17 cellular contexts compared by ENCODE assay signal in the genomic region with DNA sequence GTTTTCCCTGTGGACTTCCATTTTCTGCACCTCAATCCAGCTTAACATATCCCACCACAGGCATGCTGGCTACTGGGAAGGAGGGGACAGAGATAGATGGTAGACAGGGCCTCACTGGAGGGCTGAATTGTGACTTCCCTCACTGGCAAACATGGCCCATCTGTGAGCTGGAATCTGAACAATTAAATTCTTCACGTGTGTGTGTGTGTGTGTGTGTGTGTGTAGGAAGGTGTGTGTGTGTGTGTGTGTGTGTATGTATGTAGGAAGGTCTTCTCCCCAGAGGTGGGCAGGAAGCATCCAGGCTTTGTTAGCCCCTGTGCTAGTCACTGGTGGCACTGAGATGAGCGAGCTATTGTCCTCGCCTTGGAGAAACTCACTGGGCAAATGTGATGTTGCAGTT. TPM values are rescaled to one million over a fixed set of nuclear protein-coding genes. Genes with fewer than 3 reads are reported as not detected.
DNase-seq lines count a peak whose midpoint lies in the region; ATAC-seq, FAIRE-seq and TF ChIP-seq lines count a peak whose summit lies in the region.
"Had no signal": no experiment of that assay in that cellular context is flagged by ENCODE, and none has a peak within 500 bp of the region (broad histone marks: within the 10 kb centered on the region; RNA-seq: fewer than 3 reads in every experiment).

No MANE protein-coding gene starts in this region.

- CTCF ChIA-PET in activated naive CD4-positive, alpha-beta T cell treated with anti-CD3 and anti-CD28 coated beads, Interleukin-2, amount 10 ng/mL, durations not matched to agents 7 days and 5 days (lab: Charles Lee): interaction anchor here (0.8 to 1.1 kb wide), 2 partner anchors 65 to 70 kb away, joined by 3 to 4 read pairs; no protein-coding TSS in a partner anchor
- CTCF ChIA-PET in IMR-90 (lab: Yijun Ruan, JAX) (no interaction called here), WTC11 (lab: Charles Lee) (no interaction called here)

- TF ChIP-seq POLR2A in IMR-90 (IDR thresholded peaks at IDR 0.05; ENCODE audit: low read depth, low read length): no peak

- no peak overlapping the region for H2AK9ac ChIP-seq in IMR-90 (replicated peaks; ENCODE audit: low read depth, low read length, poor library complexity)

- ATAC-seq in IMR-90 (ENCODE audit: low read depth): no peak
- no peak for ATAC-seq in WTC11
- ATAC-seq: HCT116, HepG2 had no signal

- H4K8ac ChIP-seq in IMR-90 (ENCODE audit: low read depth in 2 of 2, low read length in 2 of 2): no peak overlapping the region

- H3K4me2 ChIP-seq in IMR-90 (ENCODE audit: low read depth, low read length): no peak overlapping the region

- no peak overlapping the region; the same call in 1 of the 2 replicates for H2BK20ac ChIP-seq in IMR-90 (ENCODE audit: low read depth, low read length)

- no peak for TF ChIP-seq RAD21 in IMR-90 (IDR thresholded peaks at IDR 0.05; ENCODE audit: low read length)

- peaks cover 7% of the 10 kb centered on the region for H3K27me3 Mint-ChIP-seq in activated naive CD4-positive, alpha-beta T cell treated with anti-CD3 and anti-CD28 coated beads, Interleukin-2, amount 50 U/mL, for 24 hours
- H3K27me3 Mint-ChIP-seq in activated naive CD4-positive, alpha-beta T cell treated with anti-CD3 and anti-CD28 coated beads, Interleukin-2, amount 10 ng/mL, durations not matched to agents 7 days and 5 days: peaks cover 44% of the 10 kb centered on the region
- H3K27me3 Mint-ChIP-seq in WTC11 (ENCODE audit: low read depth): peaks cover 32% of the 10 kb centered on the region

- H3K4me3 ChIP-seq in IMR-90 (ENCODE audit: insufficient read depth, low read depth, low read length): no peak overlapping the region
- H3K4me3 ChIP-seq: GM12878 had no signal

- H3K4me1 ChIP-seq in IMR-90 (ENCODE audit: control insufficient read depth, insufficient read depth, low read length): no peaks in the 10 kb centered on the region

- H3K4ac ChIP-seq in IMR-90 (ENCODE audit: low read depth, low read length): no peak overlapping the region

- H2BK120ac ChIP-seq in IMR-90 (ENCODE audit: low read depth, low read length): no peak overlapping the region

- H4K91ac ChIP-seq in IMR-90 (ENCODE audit: insufficient read depth, low read depth, low read length): no peak overlapping the region

- peaks cover 7% of the 10 kb centered on the region for H3K4me1 Mint-ChIP-seq in activated naive CD4-positive, alpha-beta T cell treated with anti-CD3 and anti-CD28 coated beads, Interleukin-2, amount 50 U/mL, for 24 hours
- peaks cover 6% of the 10 kb centered on the region for H3K4me1 Mint-ChIP-seq in activated naive CD4-positive, alpha-beta T cell treated with anti-CD3 and anti-CD28 coated beads, Interleukin-2, amount 10 ng/mL, durations not matched to agents 7 days and 5 days
- peaks cover 7% of the 10 kb centered on the region for H3K4me1 Mint-ChIP-seq in WTC11

- no peak overlapping the region for H2BK5ac ChIP-seq in IMR-90 (ENCODE audit: low read depth, low read length, poor library complexity, severe bottlenecking)

- dilution Hi-C loops in IMR-90 (cut with HindIII; ENCODE audit: low sequenced_read_pairs, unreplicated experiment): no loop called here

- H3K4me3 Mint-ChIP-seq in activated naive CD4-positive, alpha-beta T cell treated with anti-CD3 and anti-CD28 coated beads, Interleukin-2, amount 50 U/mL, for 24 hours: no peak overlapping the region
- H3K4me3 Mint-ChIP-seq in activated naive CD4-positive, alpha-beta T cell treated with anti-CD3 and anti-CD28 coated beads, Interleukin-2, amount 10 ng/mL, durations not matched to agents 7 days and 5 days: no peak overlapping the region
- H3K4me3 Mint-ChIP-seq in WTC11: no peak overlapping the region
- H3K4me3 Mint-ChIP-seq: B cell; CD4-positive, alpha-beta T cell had no signal

- no peak overlapping the region for H4K5ac ChIP-seq in IMR-90 (ENCODE audit: low read depth, low read length)

- no peak overlapping the region for H3K27ac ChIP-seq in IMR-90 (ENCODE audit: insufficient read depth, low read length)

- no CpG with 5 or more reads among the region's 3 CpGs for WGBS in IMR-90 (ENCODE audit: extremely low coverage in 2 of 2, insufficient read length in 1 of 2), 2 experiments

- no peaks in the 10 kb centered on the region for H3K36me3 ChIP-seq in IMR-90 (ENCODE audit: control insufficient read depth, insufficient read depth, low read length)

- TF ChIP-seq CTCF in IMR-90 (conservative IDR thresholded peaks at IDR 0.05; ENCODE audit: low read depth, low read length) (no peak), WTC11 (IDR thresholded peaks at IDR 0.05) (no peak)

- no peak overlapping the region for H3K14ac ChIP-seq in IMR-90 (replicated peaks; ENCODE audit: low read depth, low read length)

- H3K56ac ChIP-seq in IMR-90 (ENCODE audit: extremely low read depth, insufficient read depth, low read length): no peak overlapping the region

- no peak overlapping the region for H3K23ac ChIP-seq in IMR-90 (ENCODE audit: low read depth, low read length)

- H2AK5ac ChIP-seq in IMR-90 (ENCODE audit: low read depth, low read length): no peak overlapping the region; the same call in 1 of the 2 replicates

- POLR2A ChIA-PET in IMR-90 (lab: Charles Lee; ENCODE audit: unreplicated experiment): no interaction called here
- POLR2A ChIA-PET in WTC11 (lab: Charles Lee): no interaction called here

- H2BK15ac ChIP-seq in IMR-90 (ENCODE audit: low read depth, low read length): 0 out of 3 replicates have a peak overlapping the region, but pooled peaks have one; percentile 36

- H2AFZ ChIP-seq in IMR-90 (replicated peaks; ENCODE audit: low read length, poor library complexity): no peak overlapping the region

- peaks cover 8% of the 10 kb centered on the region for H3K9me3 ChIP-seq in IMR-90 (ENCODE audit: control insufficient read depth, insufficient read depth, low read length)

- no peaks in the 10 kb centered on the region for H4K20me1 ChIP-seq in IMR-90 (ENCODE audit: insufficient read depth, low read length)

- no peaks in the 10 kb centered on the region; a peak in 1 of 4 replicates for H3K79me1 ChIP-seq in IMR-90 (ENCODE audit: low read depth in 1 of 2, low read length in 2 of 2)

- intact Hi-C loops in IMR-90 (cut with micrococcal nuclease): no loop called here

- no peak overlapping the region for H3K18ac ChIP-seq in IMR-90 (ENCODE audit: low read depth, low read length)

- BruUV-seq in IMR-90 (replicated peaks; lab: Mats Ljungman, UMichigan): no TSS peak

- peaks cover 14% of the 10 kb centered on the region for H3K9me3 Mint-ChIP-seq in activated naive CD4-positive, alpha-beta T cell treated with anti-CD3 and anti-CD28 coated beads, Interleukin-2, amount 50 U/mL, for 24 hours
- peaks cover 29% of the 10 kb centered on the region for H3K9me3 Mint-ChIP-seq in activated naive CD4-positive, alpha-beta T cell treated with anti-CD3 and anti-CD28 coated beads, Interleukin-2, amount 10 ng/mL, durations not matched to agents 7 days and 5 days
- peaks cover 27% of the 10 kb centered on the region for H3K9me3 Mint-ChIP-seq in WTC11

- peaks cover 3% of the 10 kb centered on the region for H3K9me1 ChIP-seq in IMR-90 (ENCODE audit: insufficient read depth, low read length)

- DNase-seq in activated naive CD4-positive, alpha-beta T cell treated with anti-CD3 and anti-CD28 coated beads, Interleukin-2, amount 10 ng/mL, durations not matched to agents 7 days and 5 days: no peak
- no peak for DNase-seq in IMR-90
- DNase-seq in ecto neural progenitor cell (ENCODE audit: low spot score): peak; percentile 25
- DNase-seq in urothelium cell line (ENCODE audit: low spot score): no peak
- no peak for DNase-seq in SKM-1 (lab: John Stamatoyannopoulos, UW; ENCODE audit: unreplicated experiment)
- DNase-seq in WTC11 (ENCODE audit: low spot score): no peak
- DNase-seq: C1 segment of cervical spinal cord; Calu3; CD4-positive, alpha-beta T cell; DMS 273 treated with DMSO at 0.1 percent for 48 hours had no signal

- peaks cover 2% of the 10 kb centered on the region for H3K36me3 Mint-ChIP-seq in activated naive CD4-positive, alpha-beta T cell treated with anti-CD3 and anti-CD28 coated beads, Interleukin-2, amount 50 U/mL, for 24 hours
- peaks cover 8% of the 10 kb centered on the region for H3K36me3 Mint-ChIP-seq in activated naive CD4-positive, alpha-beta T cell treated with anti-CD3 and anti-CD28 coated beads, Interleukin-2, amount 10 ng/mL, durations not matched to agents 7 days and 5 days
- H3K36me3 Mint-ChIP-seq in WTC11: peaks cover 8% of the 10 kb centered on the region; the same call in 1 of the 2 replicates

- in situ Hi-C loops in IMR-90 (cut with MboI; ENCODE audit: low sequenced_read_pairs): no loop called here

- no peak overlapping the region for H3K9ac ChIP-seq in IMR-90 (ENCODE audit: low read depth, low read length)

- FAIRE-seq in urothelium cell line (lab: Jason Lieb, UNC): peak; percentile 80
- FAIRE-seq: A204.1, GM12878, GM18507, HepG2 had no signal

- H3K27ac Mint-ChIP-seq in activated naive CD4-positive, alpha-beta T cell treated with anti-CD3 and anti-CD28 coated beads, Interleukin-2, amount 50 U/mL, for 24 hours: peak overlapping the region; percentile 61
- H3K27ac Mint-ChIP-seq in activated naive CD4-positive, alpha-beta T cell treated with anti-CD3 and anti-CD28 coated beads, Interleukin-2, amount 10 ng/mL, durations not matched to agents 7 days and 5 days: no peak overlapping the region
- no peak overlapping the region for H3K27ac Mint-ChIP-seq in WTC11
- H3K27ac Mint-ChIP-seq: B cell; CD4-positive, alpha-beta T cell had no signal

- no peaks in the 10 kb centered on the region for H3K27me3 ChIP-seq in IMR-90 (ENCODE audit: control insufficient read depth, insufficient read depth, low read length)

TF ChIP-seq in IMR-90, 13 proteins besides CTCF, POLR2A, EP300 and RAD21 (continues in another document):
- TF ChIP-seq USF2 (IDR thresholded peaks at IDR 0.05; ENCODE audit: low read depth, low read length): no peak

TF ChIP-seq in WTC11, 78 proteins besides CTCF, POLR2A, EP300 and RAD21 (continues in another document):
- TF ChIP-seq ZBTB21 (CRISPR knock-in tag; IDR thresholded peaks at IDR 0.05; ENCODE audit: borderline replicate concordance) (no peak), ATF3 (CRISPR knock-in tag; conservative IDR thresholded peaks at IDR 0.05) (no peak)

RNA-seq across cellular contexts. Expression of gene TOX2, which starts 5.4 kb away (rescaled TPM):
- 1.1 and 1.3 TPM in 2 replicates for total RNA-seq in IMR-90 (2012; rRNA removed)
- polyA plus RNA-seq in IMR-90 (2012; rRNA removed): 17.2 and 17.5 TPM in 2 replicates
- polyA plus RNA-seq in IMR-90 (2012; cell fraction: cytosol; rRNA removed): 14.6 and 25.9 TPM in 2 replicates
- polyA plus RNA-seq in IMR-90 (2012; cell fraction: nucleus; rRNA removed; ENCODE audit: low replicate concordance): 17.1 and 23.2 TPM in 2 replicates
- total RNA-seq in WTC11 (2021): 1.9 to 3.4 TPM (median 2.4 TPM) in 3 replicates
- total RNA-seq: Calu3, HepG2 had no signal
- polyA plus RNA-seq: HepG2 had no signal
